ENCODE assay signal across 8 cellular contexts in the genomic region with DNA sequence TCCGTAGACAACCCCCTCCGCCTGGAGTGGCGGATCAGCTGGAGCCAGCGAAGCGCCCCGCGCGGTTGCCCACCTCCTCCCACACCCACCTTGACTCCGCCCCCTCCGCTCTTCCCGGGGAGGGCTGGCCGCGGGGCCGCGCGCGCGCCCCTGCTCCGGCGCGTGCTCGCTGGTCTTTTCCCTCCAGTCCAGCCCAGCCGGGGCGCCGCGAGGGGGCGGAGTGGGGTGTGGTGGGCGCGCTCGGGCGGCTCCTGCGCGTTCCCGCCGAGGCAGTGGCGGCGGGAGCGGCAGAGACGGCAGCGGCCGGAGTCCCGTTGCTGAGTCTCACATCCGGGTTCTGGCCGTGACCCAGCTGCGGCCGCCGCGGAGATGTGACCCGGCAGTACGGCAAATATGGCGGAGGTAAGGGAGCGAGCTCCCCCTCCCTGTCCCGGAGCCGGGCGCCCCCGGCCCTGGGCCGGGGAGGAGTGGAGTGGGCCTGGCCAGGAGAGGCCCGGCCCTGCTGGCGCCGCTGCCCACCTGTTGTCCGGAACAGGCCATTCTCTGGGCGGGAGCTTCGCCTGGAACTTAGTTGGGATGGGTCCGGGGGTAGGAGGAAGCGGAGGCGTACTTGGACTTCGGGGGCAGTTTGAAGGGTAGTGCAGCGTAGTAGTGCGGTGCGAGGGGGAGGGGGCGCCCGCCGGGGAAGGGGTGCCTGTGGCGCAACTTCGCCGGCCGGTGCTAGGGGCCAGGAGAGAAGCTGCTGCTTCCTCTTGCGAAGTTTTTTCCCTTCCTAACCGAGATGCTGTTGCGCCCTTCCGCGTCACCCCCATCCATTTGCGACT. TPM values are rescaled to one million over a fixed set of nuclear protein-coding genes. Genes with fewer than 3 reads are reported as not detected.
DNase-seq lines count a peak whose midpoint lies in the region; ATAC-seq and TF ChIP-seq lines count a peak whose summit lies in the region.

No MANE protein-coding gene starts in this region.

- H3K4me1 ChIP-seq in right atrium auricular region (peaks cover 0 to 61% of the 10 kb centered on the region in 2 donors), psoas muscle (peaks cover 61% of the 10 kb centered on the region), urinary bladder (ENCODE audit: insufficient read depth) (no peaks in the 10 kb centered on the region)

- H3K36me3 ChIP-seq in right atrium auricular region: no peaks in the 10 kb centered on the region
- H3K36me3 ChIP-seq in psoas muscle (ENCODE audit: insufficient read depth in 1 of 2, low read depth in 1 of 2): no peaks in the 10 kb centered on the region
- H3K36me3 ChIP-seq in urinary bladder (ENCODE audit: insufficient read depth): no peaks in the 10 kb centered on the region

- peak overlapping the region; percentile 73 to 83 for H3K4me3 ChIP-seq in right atrium auricular region
- H3K4me3 ChIP-seq in psoas muscle: peak overlapping the region; percentile 83
- H3K4me3 ChIP-seq in urinary bladder (ENCODE audit: low read depth, low read length): peak overlapping the region; percentile 81

- H3K27me3 ChIP-seq in right atrium auricular region (no peaks in the 10 kb centered on the region), psoas muscle (ENCODE audit: insufficient read depth in 3 of 3, low read length in 2 of 3) (no peaks in the 10 kb centered on the region)

- H3K27ac Mint-ChIP-seq in T-helper 17 cell: peak overlapping the region; percentile 93

- DNase-seq in NCI-H146 (lab: John Stamatoyannopoulos, UW): peak; percentile 91
- DNase-seq in T-helper 17 cell: peak; percentile 93 to 97 (median 94)
- peak; percentile 94 for DNase-seq in right atrium auricular region (ENCODE audit: low spot score)
- DNase-seq in psoas muscle: peak; percentile 96 to 97

- peak; percentile 68 for ATAC-seq in GM18502 (IDR thresholded peaks at IDR 0.05; ENCODE audit: poor library complexity, unreplicated experiment)
- ATAC-seq in HG02884 (IDR thresholded peaks at IDR 0.05; ENCODE audit: unreplicated experiment): peak; percentile 59
- ATAC-seq in T-helper 17 cell: peak; percentile 75
- ATAC-seq in psoas muscle: peak; percentile 88 to 91 (median 89)

- no peaks in the 10 kb centered on the region for H3K9me3 ChIP-seq in T-helper 17 cell (ENCODE audit: control insufficient read depth, low read length, poor library complexity, severe bottlenecking)
- no peaks in the 10 kb centered on the region for H3K9me3 ChIP-seq in right atrium auricular region
- no peaks in the 10 kb centered on the region for H3K9me3 ChIP-seq in psoas muscle

- peaks cover 35% of the 10 kb centered on the region for H3K4me1 Mint-ChIP-seq in T-helper 17 cell

- WGBS in psoas muscle, 3 donors: 1% methylated on average over 62 to 83 of the region's 83 CpGs
- WGBS in urinary bladder: under 1% methylated on average over 83 of the region's 83 CpGs

- H3K27me3 Mint-ChIP-seq in T-helper 17 cell: no peaks in the 10 kb centered on the region

- intact Hi-C loops in psoas muscle (cut with DNase I): loop anchor here (5.0 to 10.0 kb wide), 3 partner anchors 122 to 165 kb away; partner anchors contain the start of gene SLC35D1 (in 2 of the 2)

- H3K27ac ChIP-seq in angular gyrus (ENCODE audit: low read depth, low read length): peak overlapping the region; percentile 94
- peak overlapping the region; percentile 93 to 97 for H3K27ac ChIP-seq in right atrium auricular region
- H3K27ac ChIP-seq in psoas muscle: peak overlapping the region; percentile 94
- H3K27ac ChIP-seq in urinary bladder (ENCODE audit: low read depth): peak overlapping the region; percentile 99

- peak overlapping the region; percentile 97 for H3K4me3 Mint-ChIP-seq in T-helper 17 cell

- peaks cover 4% of the 10 kb centered on the region for H3K36me3 Mint-ChIP-seq in T-helper 17 cell (ENCODE audit: low read depth)

- TF ChIP-seq CTCF in right atrium auricular region (IDR thresholded peaks at IDR 0.05) (peak; percentile 18 to 68), psoas muscle (IDR thresholded peaks at IDR 0.05) (peak; percentile 45)

RNA-seq across cellular contexts. Expression of gene MIER1, which starts 5.4 kb away (rescaled TPM):
- total RNA-seq in T-helper 17 cell: 10 to 100 TPM; 82.4 to 90.5 TPM
- 10 to 100 TPM; 18.2 to 18.4 TPM for total RNA-seq in right atrium auricular region
- 10 to 100 TPM; 12.9 to 18.9 (median 15.2) TPM for total RNA-seq in psoas muscle
- polyA plus RNA-seq in psoas muscle: 10 to 100 TPM in 2 of 3 donors, 1 to 10 TPM in 1; 6.4 to 13.1 (median 10.5) TPM
- 59.1 TPM for total RNA-seq in urinary bladder
- 19.3 TPM for polyA plus RNA-seq in urinary bladder

RNA-seq across cellular contexts. Expression of gene DNAI4, which starts 5.6 kb away (rescaled TPM):
- total RNA-seq in T-helper 17 cell: 1 to 10 TPM; 5.2 to 7.2 TPM
- total RNA-seq in right atrium auricular region: 10 to 100 TPM in 1 of 2 donors, 1 to 10 TPM in 1; 6.9 to 10.3 TPM
- 1 to 10 TPM; 4.5 to 6.5 (median 5.3) TPM for total RNA-seq in psoas muscle
- under 1 TPM; 0.18 to 0.43 (median 0.21) TPM for polyA plus RNA-seq in psoas muscle
- 43.6 TPM for total RNA-seq in urinary bladder
- 1.7 TPM for polyA plus RNA-seq in urinary bladder

Comparison
In these comparisons a context has a peak if more than half of its experiments do, and no peak if none do; other contexts are left out.
1. Peak in every context shown above with its lines: DNase-seq, ATAC-seq, H3K4me3 ChIP-seq and H3K27ac ChIP-seq.